ENCODE assay signal across 16 cellular contexts in the genomic region with DNA sequence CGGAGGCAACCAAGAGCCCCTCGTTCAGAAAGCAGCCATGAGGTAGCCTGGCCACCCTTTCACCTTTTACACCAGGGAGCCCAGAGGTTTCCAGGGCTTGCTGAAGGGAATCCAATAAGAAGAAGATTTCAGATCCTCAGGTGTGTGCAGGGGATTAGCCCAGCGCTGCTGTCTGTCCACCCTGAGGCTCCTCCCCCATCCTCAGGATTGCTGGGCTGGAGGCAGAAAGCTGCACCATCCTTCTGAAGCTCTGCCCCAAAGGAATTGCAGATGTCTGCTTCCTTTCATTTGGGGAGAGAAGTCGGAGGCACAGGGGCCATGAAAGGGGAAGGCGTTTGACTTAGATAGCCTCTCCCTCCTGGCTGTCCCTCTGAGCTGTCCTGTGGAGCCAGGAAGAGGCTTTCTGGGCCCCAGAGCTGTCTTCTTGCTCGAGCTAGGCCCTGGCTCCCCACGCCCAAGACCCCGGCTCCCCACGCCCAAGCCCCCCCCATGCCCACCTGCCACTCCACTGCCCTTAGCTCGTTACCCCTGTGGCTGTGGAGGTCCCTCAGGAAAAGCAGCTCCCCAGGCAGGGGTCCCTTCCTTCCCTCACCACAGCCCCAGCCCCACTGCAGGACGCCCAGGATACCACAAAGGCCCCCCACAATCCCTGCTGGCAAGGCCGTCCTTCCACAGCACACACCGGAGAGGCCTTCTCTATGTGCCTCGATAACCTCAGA.
A peak's percentile ranks its signal among the peaks of the same experiment; 100 is the strongest.
DNase-seq lines count a peak whose midpoint lies in the region; ATAC-seq lines count a peak whose summit lies in the region.
"Had no signal": no experiment of that assay in that cellular context is flagged by ENCODE, and none has a peak within 500 bp of the region (broad histone marks: within the 10 kb centered on the region; RNA-seq: fewer than 3 reads in every experiment).

No MANE protein-coding gene starts in this region.

- ATAC-seq in GM21526 (IDR thresholded peaks at IDR 0.05; ENCODE audit: low FRiP score, unreplicated experiment): no peak
- ATAC-seq: CD8-positive, alpha-beta T cell; PC-3 had no signal

- peak overlapping the region; percentile 74 for H3K27ac ChIP-seq in rectal smooth muscle tissue (ENCODE audit: low read depth, low read length)

- no peak overlapping the region for H3K9ac ChIP-seq in rectal smooth muscle tissue (ENCODE audit: low read length)

- H3K4me3 ChIP-seq in rectal smooth muscle tissue (ENCODE audit: low read length): no peak overlapping the region

- DNase-seq in ELF-1 (ENCODE audit: low read depth, low spot score) (peak; percentile 50), NCI-H82 treated with DMSO at 0.1 percent for 48 hours (lab: John Stamatoyannopoulos, UW; ENCODE audit: unreplicated experiment) (peak; percentile 66), iPS-NIHi11 (ENCODE audit: low spot score) (peak; percentile 62), NCI-H446 (lab: John Stamatoyannopoulos, UW) (no peak), RKO (ENCODE audit: low spot score) (no peak)
- DNase-seq: ACHN; CD8-positive, alpha-beta T cell; HCEC 1CT; KG1; NCI-H1048; NCI-H146; NCI-H2227 treated with DMSO at 0.1 percent for 48 hours; NCI-H526 treated with DMSO at 0.1 percent for 48 hours; PC-3 had no signal

- no peaks in the 10 kb centered on the region for H3K27me3 ChIP-seq in rectal smooth muscle tissue (ENCODE audit: control insufficient read depth, insufficient read depth, low read length)

- H3K36me3 ChIP-seq in rectal smooth muscle tissue (ENCODE audit: control insufficient read depth, insufficient read depth, low read length): no peaks in the 10 kb centered on the region

- H3K4me1 ChIP-seq in rectal smooth muscle tissue (ENCODE audit: control insufficient read depth, insufficient read depth, low read length): peaks cover 37% of the 10 kb centered on the region

Comparison
In these comparisons a context has a peak if more than half of its experiments do, and no peak if none do; other contexts are left out.
1. DNase-seq: peak in ELF-1 (single experiment), NCI-H82 treated with DMSO at 0.1 percent for 48 hours (single experiment) and iPS-NIHi11 (single experiment); none in NCI-H446 (0 of 2) and RKO (single experiment).